Comparison of ENCODE assay signal across 8 cellular contexts in the genomic region with DNA sequence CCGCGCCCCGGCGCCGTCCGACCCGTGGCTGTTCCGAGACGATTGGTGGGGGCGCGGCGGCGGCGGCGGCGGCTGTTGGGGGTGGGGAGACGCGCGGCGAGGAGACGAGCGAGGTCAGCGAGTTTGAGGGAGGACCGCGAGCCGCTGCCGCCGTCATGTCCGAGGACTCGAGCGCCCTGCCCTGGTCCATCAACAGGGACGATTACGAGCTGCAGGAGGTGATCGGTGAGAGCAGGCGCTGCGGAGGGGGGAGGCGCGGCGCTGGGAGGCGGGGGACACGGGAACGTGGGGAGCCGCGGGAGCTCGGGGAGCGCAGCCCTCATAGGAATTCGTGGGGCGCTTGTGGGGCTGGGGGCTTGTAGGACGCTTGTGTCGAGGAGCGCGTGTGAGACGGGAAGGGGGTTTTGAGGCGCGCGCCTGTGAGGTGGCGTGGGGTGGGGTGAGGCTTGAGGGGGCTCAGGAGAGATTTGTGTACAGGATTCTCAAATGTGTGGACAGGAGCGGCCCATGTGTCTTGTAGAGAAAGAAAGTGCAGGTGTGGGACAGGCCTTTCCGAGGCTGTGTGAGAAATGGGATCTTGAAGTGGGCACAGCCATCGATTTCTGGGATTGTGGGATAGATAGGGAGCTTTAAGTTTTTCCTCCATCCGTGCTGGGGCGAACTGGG. TPM values are rescaled to one million over a fixed set of nuclear protein-coding genes. Genes with fewer than 3 reads are reported as not detected.
A peak's percentile ranks its signal among the peaks of the same experiment; 100 is the strongest.
DNase-seq lines count a peak whose midpoint lies in the region; ATAC-seq and TF ChIP-seq lines count a peak whose summit lies in the region.

No MANE protein-coding gene starts in this region.

- DNase-seq in 8988T (peak; percentile 55), dermis blood vessel endothelial cell (peak; percentile 32), type B pancreatic cell (ENCODE audit: extremely low spot score, unreplicated experiment) (peak; percentile 78), UCSD-AML1 (lab: John Stamatoyannopoulos, UW; ENCODE audit: unreplicated experiment) (no peak)

- H3K27me3 ChIP-seq in OCI-LY3 (ENCODE audit: low read depth, low read length): no peaks in the 10 kb centered on the region

- H3K9me3 ChIP-seq in OCI-LY3 (ENCODE audit: insufficient read depth, low read length): no peaks in the 10 kb centered on the region
- no peaks in the 10 kb centered on the region for H3K9me3 ChIP-seq in mesodermal cell (ENCODE audit: control insufficient read depth, low read length)

- H2AFZ ChIP-seq in OCI-LY3 (ENCODE audit: low read depth, low read length): peak overlapping the region; percentile 90; the same call in 1 of the 2 replicates

- H3K9ac ChIP-seq in OCI-LY3 (ENCODE audit: low read length): peak overlapping the region; percentile 94

- H3K4me1 ChIP-seq in OCI-LY3 (ENCODE audit: low read length): peaks cover 47% of the 10 kb centered on the region
- peaks cover 12% of the 10 kb centered on the region for H3K4me1 ChIP-seq in mesodermal cell (ENCODE audit: control insufficient read depth, insufficient read depth, low read length, poor library complexity, severe bottlenecking)

- WGBS in mesodermal cell (ENCODE audit: insufficient coverage in 2 of 2), 2 experiments: 1 to 2% methylated on average over 28 to 51 of the region's 62 CpGs

- peaks cover 54% of the 10 kb centered on the region for H3K79me2 ChIP-seq in OCI-LY3 (ENCODE audit: low read length)

- peak overlapping the region; percentile 98 for H3K4me3 Mint-ChIP-seq in type B pancreatic cell

- H3K4me1 Mint-ChIP-seq in type B pancreatic cell (ENCODE audit: unreplicated experiment): peaks cover 17% of the 10 kb centered on the region

- TF ChIP-seq CTCF in GM12875 (IDR thresholded peaks at IDR 0.05; ENCODE audit: borderline replicate concordance, insufficient read depth, low read depth, low read length) (no peak), OCI-LY3 (IDR thresholded peaks at IDR 0.05; ENCODE audit: low read depth, low read length) (no peak; the same call in 1 of the 2 replicates), type B pancreatic cell (conservative IDR thresholded peaks at IDR 0.05) (no peak)

- peaks cover 9% of the 10 kb centered on the region for H3K36me3 Mint-ChIP-seq in type B pancreatic cell

- no peaks in the 10 kb centered on the region for H3K27me3 Mint-ChIP-seq in type B pancreatic cell

- H3K27ac Mint-ChIP-seq in type B pancreatic cell: peak overlapping the region; percentile 100

- H3K4me3 ChIP-seq in GM12875 (ENCODE audit: low read depth, low read length) (peak overlapping the region; percentile 91), OCI-LY3 (ENCODE audit: low read length) (peak overlapping the region; percentile 87), mesodermal cell (ENCODE audit: extremely low read depth, insufficient read depth, low read length, poor library complexity, severe bottlenecking) (peak overlapping the region; percentile 85)

- peak overlapping the region; percentile 60 for H3K4me2 ChIP-seq in OCI-LY3 (ENCODE audit: low read length)

- H3K27ac ChIP-seq in OCI-LY3 (ENCODE audit: low read length) (peak overlapping the region; percentile 82), mesodermal cell (ENCODE audit: low read depth, low read length, severe bottlenecking) (peak overlapping the region; percentile 93)

- no peaks in the 10 kb centered on the region for H3K9me3 Mint-ChIP-seq in type B pancreatic cell

- no peak for ATAC-seq in GM18873 (IDR thresholded peaks at IDR 0.05; ENCODE audit: low FRiP score, unreplicated experiment)

- H4K20me1 ChIP-seq in OCI-LY3 (ENCODE audit: insufficient read depth, low read length): peaks cover 36% of the 10 kb centered on the region

- peaks cover 20% of the 10 kb centered on the region for H3K36me3 ChIP-seq in OCI-LY3 (replicated peaks; ENCODE audit: low read depth, low read length)
- H3K36me3 ChIP-seq in mesodermal cell (ENCODE audit: control insufficient read depth, insufficient read depth, low read length): no peaks in the 10 kb centered on the region

RNA-seq across cellular contexts. Expression of a gene that starts 0.5 kb away (rescaled TPM):
- total RNA-seq in dermis blood vessel endothelial cell: 35.2 and 41.2 TPM in 2 replicates
- polyA plus RNA-seq in mesodermal cell (2013, experiment 1 of 2): 36.5 TPM
- polyA plus RNA-seq in mesodermal cell (2013, experiment 2 of 2): 34.9 TPM
- total RNA-seq in type B pancreatic cell (ENCODE audit: low replicate concordance): 41.1 and 51.1 TPM in 2 replicates

RNA-seq across cellular contexts. Expression of a gene that starts 27.4 kb away (rescaled TPM):
- total RNA-seq in dermis blood vessel endothelial cell (29.3 and 29.9 TPM in 2 replicates), type B pancreatic cell (ENCODE audit: low replicate concordance) (31.1 and 55.6 TPM in 2 replicates)
- 18.4 TPM for polyA plus RNA-seq in mesodermal cell (2013, experiment 1 of 2)
- 17.8 TPM for polyA plus RNA-seq in mesodermal cell (2013, experiment 2 of 2)

RNA-seq across cellular contexts. Expression of a gene that starts 28.9 kb away (rescaled TPM):
- total RNA-seq in dermis blood vessel endothelial cell (27.2 and 42.5 TPM in 2 replicates), type B pancreatic cell (ENCODE audit: low replicate concordance) (81.2 and 118 TPM in 2 replicates)
- 19.8 TPM for polyA plus RNA-seq in mesodermal cell (2013, experiment 1 of 2)
- polyA plus RNA-seq in mesodermal cell (2013, experiment 2 of 2): 22.5 TPM
